In the genomic region with DNA sequence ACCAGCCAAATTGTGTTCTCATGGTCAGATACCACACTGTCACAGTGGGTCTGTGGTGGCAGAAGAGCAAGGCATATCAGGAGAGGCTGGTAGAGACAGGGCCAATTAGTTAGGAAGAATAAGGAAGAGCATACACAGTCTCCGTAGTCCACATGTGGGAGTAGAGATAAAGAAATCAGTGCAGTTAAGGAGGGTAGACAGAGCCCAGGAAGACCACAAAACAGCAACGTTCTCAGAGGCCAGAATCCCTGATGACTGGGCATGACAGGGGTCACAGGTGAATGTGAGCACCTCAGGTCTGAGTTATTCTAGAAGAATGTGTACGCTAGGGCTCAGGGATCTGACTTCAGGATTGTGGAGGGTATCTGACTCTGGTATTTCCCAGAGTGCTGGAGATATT, we compare ENCODE assay signal across 1 cellular context.
TF ChIP-seq lines count a peak whose summit lies in the region.

No MANE protein-coding gene starts in this region.

TF ChIP-seq in GM12878, 131 proteins besides CTCF, POLR2A, EP300 and RAD21:
- TF ChIP-seq POLR2AphosphoS5 (IDR thresholded peaks at IDR 0.05; ENCODE audit: low read length): peak; percentile 76
- no peak for TF ChIP-seq TAF1 (IDR thresholded peaks at IDR 0.05; ENCODE audit: borderline replicate concordance, low read depth, low read length)
